ENCODE assay signal across 18 cellular contexts in genomic region chr11:30317030-30317429, GRCh38. TPM values are rescaled to one million over a fixed set of nuclear protein-coding genes. Genes with fewer than 3 reads are reported as not detected.
DNase-seq lines count a peak whose midpoint lies in the region; ATAC-seq, FAIRE-seq and TF ChIP-seq lines count a peak whose summit lies in the region.
"Had no signal": no experiment of that assay in that cellular context is flagged by ENCODE, and none has a peak within 500 bp of the region (broad histone marks: within the 10 kb centered on the region; RNA-seq: fewer than 3 reads in every experiment).

No MANE protein-coding gene starts in this region.

- no peaks in the 10 kb centered on the region for H4K20me1 ChIP-seq in astrocyte (ENCODE audit: insufficient read depth, low read length)

- H3K4me2 ChIP-seq in astrocyte (ENCODE audit: low read length), result peak overlapping the region; percentile 48
- H3K4me2 ChIP-seq: PC-9 had no signal

- H3K27ac Mint-ChIP-seq in astrocyte (ENCODE audit: unreplicated experiment), result no peak overlapping the region
- H3K27ac Mint-ChIP-seq: B cell, HFFc6 had no signal

- H3K36me3 Mint-ChIP-seq in astrocyte (ENCODE audit: low read depth, unreplicated experiment), result no peaks in the 10 kb centered on the region

- H3K4me3 ChIP-seq in astrocyte (ENCODE audit: insufficient read depth, low read depth, low read length) (no peak overlapping the region), right lobe of liver (no peak overlapping the region)
- H3K4me3 ChIP-seq: PC-9, spleen, thoracic aorta had no signal

- H2AFZ ChIP-seq in astrocyte (ENCODE audit: low read depth, low read length), result no peak overlapping the region
- H2AFZ ChIP-seq: PC-9 had no signal

- no peak for FAIRE-seq in astrocyte (lab: Jason Lieb, UNC)

- TF ChIP-seq POLR2A in right lobe of liver (IDR thresholded peaks at IDR 0.05), result no peak

- H3K9ac ChIP-seq in astrocyte (ENCODE audit: low read length), result no peak overlapping the region

- TF ChIP-seq CTCF in astrocyte (IDR thresholded peaks at IDR 0.05; ENCODE audit: insufficient read depth, low read depth, low read length), result no peak
- TF ChIP-seq CTCF in right lobe of liver (IDR thresholded peaks at IDR 0.05), result no peak
- TF ChIP-seq CTCF in omental fat pad (IDR thresholded peaks at IDR 0.05), result no peak

- ATAC-seq in GM18867 (IDR thresholded peaks at IDR 0.05; ENCODE audit: unreplicated experiment), result peak; percentile 67
- peak; percentile 62 for ATAC-seq in GM21529 (IDR thresholded peaks at IDR 0.05; ENCODE audit: unreplicated experiment)
- ATAC-seq in HG03095 (IDR thresholded peaks at IDR 0.05; ENCODE audit: unreplicated experiment), result peak; percentile 51
- ATAC-seq in right lobe of liver, result no peak
- ATAC-seq in omental fat pad (ENCODE audit: low FRiP score), result no peak

- H3K36me3 ChIP-seq in astrocyte (ENCODE audit: insufficient read depth, low read length), result no peaks in the 10 kb centered on the region
- no peaks in the 10 kb centered on the region for H3K36me3 ChIP-seq in right lobe of liver
- H3K36me3 ChIP-seq: spleen, thoracic aorta had no signal

- H3K27ac ChIP-seq in astrocyte (ENCODE audit: low read depth, low read length) (no peak overlapping the region), right lobe of liver (no peak overlapping the region)
- H3K27ac ChIP-seq: PC-9, spleen, thoracic aorta had no signal

- H3K9me3 Mint-ChIP-seq in astrocyte (ENCODE audit: unreplicated experiment), result no peaks in the 10 kb centered on the region
- H3K9me3 Mint-ChIP-seq: HFFc6 had no signal

- H3K4me1 Mint-ChIP-seq in astrocyte (ENCODE audit: low read depth, unreplicated experiment), result peaks cover 14% of the 10 kb centered on the region
- H3K4me1 Mint-ChIP-seq: B cell had no signal

- 25% methylated on average over 2 of the region's 2 CpGs for WGBS in right lobe of liver (ENCODE audit: insufficient coverage, low coverage, low lambda C conversion rate, missing lambda C conversion rate)

- intact Hi-C loops in right lobe of liver (cut with DNase I), result no loop called here

- H3K9me3 ChIP-seq in astrocyte (ENCODE audit: insufficient read depth, low read depth, low read length) (no peaks in the 10 kb centered on the region), right lobe of liver (no peaks in the 10 kb centered on the region)
- H3K9me3 ChIP-seq: spleen, thoracic aorta had no signal

- DNase-seq in astrocyte (ENCODE audit: low read depth) (peak; percentile 8), right lobe of liver (no peak), KG1 (lab: John Stamatoyannopoulos, UW) (no peak), omental fat pad (ENCODE audit: low spot score) (no peak), NCI-H2081 (lab: John Stamatoyannopoulos, UW) (no peak)
- DNase-seq: activated CD4-positive, alpha-beta T cell treated with anti-CD3 and anti-CD28 coated beads for 1 hour; effector CD4-positive, alpha-beta T cell; HFFc6; NCI-H1092 treated with DMSO at 0.1 percent for 48 hours; NCI-H446 treated with DMSO at 0.1 percent for 48 hours; nucleus accumbens; PC-9; spleen had no signal

- H3K79me2 ChIP-seq in astrocyte (ENCODE audit: insufficient read depth, low read length), result no peaks in the 10 kb centered on the region

- H3K27me3 Mint-ChIP-seq in astrocyte (ENCODE audit: low read depth, unreplicated experiment), result no peaks in the 10 kb centered on the region

- H3K4me1 ChIP-seq in astrocyte (ENCODE audit: insufficient read depth, low read length), result peaks cover 4% of the 10 kb centered on the region
- no peaks in the 10 kb centered on the region for H3K4me1 ChIP-seq in right lobe of liver

- H3K4me3 Mint-ChIP-seq in astrocyte (ENCODE audit: unreplicated experiment), result no peak overlapping the region
- H3K4me3 Mint-ChIP-seq: B cell, HFFc6 had no signal

- H3K27me3 ChIP-seq in astrocyte (ENCODE audit: insufficient read depth, low read length) (no peaks in the 10 kb centered on the region), right lobe of liver (no peaks in the 10 kb centered on the region)
- H3K27me3 ChIP-seq: spleen had no signal

RNA-seq across cellular contexts. Expression of gene ARL14EP, which starts 5.9 kb away (rescaled TPM):
- 21.7 and 25.4 TPM in 2 replicates for total RNA-seq in astrocyte
- total RNA-seq in right lobe of liver, result 10 to 100 TPM; 10.3 to 19.3 (median 14.2) TPM
- 10 to 100 TPM; 19.0 to 24.5 (median 22.7) TPM for total RNA-seq in omental fat pad

Comparison
In these comparisons a context has a peak if more than half of its experiments do, and no peak if none do; other contexts are left out.
1. ATAC-seq: peak in GM18867 (single experiment), GM21529 (single experiment) and HG03095 (single experiment); none in right lobe of liver (0 of 4) and omental fat pad (single experiment).